In the genomic region with DNA sequence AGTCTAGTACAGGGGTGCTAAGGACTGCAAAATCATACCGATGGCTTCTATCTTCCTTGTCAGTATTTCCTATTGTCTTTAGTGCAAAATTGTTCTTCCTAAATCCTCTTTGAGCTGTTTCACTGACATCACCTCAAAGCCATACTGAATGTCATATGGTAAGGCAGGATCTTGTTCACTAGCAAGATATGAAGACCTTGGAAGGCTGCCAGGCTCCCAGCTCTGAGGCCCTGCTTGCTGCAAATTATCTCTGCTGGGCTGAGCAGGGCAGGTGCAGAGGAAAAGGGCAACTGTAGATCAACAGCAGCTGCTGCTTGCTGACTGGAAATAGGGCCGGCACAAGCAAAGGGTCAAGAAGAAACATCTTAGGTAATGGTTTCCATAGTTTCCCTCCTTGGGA, we compare ENCODE assay signal across 8 cellular contexts. TPM values are rescaled to one million over a fixed set of nuclear protein-coding genes. Genes with fewer than 3 reads are reported as not detected.
DNase-seq lines count a peak whose midpoint lies in the region; ATAC-seq and TF ChIP-seq lines count a peak whose summit lies in the region.
"Had no signal": no experiment of that assay in that cellular context is flagged by ENCODE, and none has a peak within 500 bp of the region (broad histone marks: within the 10 kb centered on the region; RNA-seq: fewer than 3 reads in every experiment).

No MANE protein-coding gene starts in this region.

- H3K36me3 ChIP-seq in testis (ENCODE audit: low read depth, missing control alignments), result no peaks in the 10 kb centered on the region
- H3K36me3 ChIP-seq: neutrophil had no signal

- no peaks in the 10 kb centered on the region for H3K4me1 ChIP-seq in testis

- no peak for TF ChIP-seq POLR2A in GM18505 (IDR thresholded peaks at IDR 0.05; ENCODE audit: borderline replicate concordance, extremely low read depth, insufficient read depth, insufficient read length)
- no peak for TF ChIP-seq POLR2A in testis (IDR thresholded peaks at IDR 0.05)

- no peaks in the 10 kb centered on the region for H3K27me3 ChIP-seq in testis
- H3K27me3 ChIP-seq: neutrophil had no signal

- ATAC-seq in GM18505 (IDR thresholded peaks at IDR 0.05; ENCODE audit: unreplicated experiment), result peak; percentile 47
- peak; percentile 30 for ATAC-seq in HG03159 (IDR thresholded peaks at IDR 0.05; ENCODE audit: unreplicated experiment)
- ATAC-seq in GM19455 (IDR thresholded peaks at IDR 0.05; ENCODE audit: unreplicated experiment), result no peak

- H3K27ac ChIP-seq in testis (no peak overlapping the region), coronary artery (no peak overlapping the region)
- H3K27ac ChIP-seq: neutrophil had no signal

- no peaks in the 10 kb centered on the region for H3K9me3 ChIP-seq in testis
- H3K9me3 ChIP-seq: neutrophil had no signal

- DNase-seq in NCI-H446 treated with DMSO at 0.1 percent for 48 hours (lab: John Stamatoyannopoulos, UW) (peak; percentile 47), cerebellar cortex (ENCODE audit: low spot score) (peak; percentile 28), testis (peak; percentile 87), coronary artery (ENCODE audit: low spot score) (no peak)

- intact Hi-C loops in testis (cut with DNase I; ENCODE audit: low total_unique reads), result no loop called here

- TF ChIP-seq CTCF in testis (IDR thresholded peaks at IDR 0.05) (no peak), coronary artery (IDR thresholded peaks at IDR 0.05) (no peak)

- H3K4me3 ChIP-seq in testis (no peak overlapping the region), coronary artery (no peak overlapping the region)

- WGBS in testis, 2 donors, result 37 to 40% methylated on average over 2 of the region's 2 CpGs

RNA-seq across cellular contexts. Expression of a gene that starts 58.2 kb away (rescaled TPM):
- total RNA-seq in testis, result 1 to 10 TPM; 4.8 to 6.0 TPM
- 4.7 TPM for polyA plus RNA-seq in testis (ENCODE audit: insufficient read depth, low read depth, low replicate concordance)
